3 cellular contexts compared by ENCODE assay signal in the genomic region with DNA sequence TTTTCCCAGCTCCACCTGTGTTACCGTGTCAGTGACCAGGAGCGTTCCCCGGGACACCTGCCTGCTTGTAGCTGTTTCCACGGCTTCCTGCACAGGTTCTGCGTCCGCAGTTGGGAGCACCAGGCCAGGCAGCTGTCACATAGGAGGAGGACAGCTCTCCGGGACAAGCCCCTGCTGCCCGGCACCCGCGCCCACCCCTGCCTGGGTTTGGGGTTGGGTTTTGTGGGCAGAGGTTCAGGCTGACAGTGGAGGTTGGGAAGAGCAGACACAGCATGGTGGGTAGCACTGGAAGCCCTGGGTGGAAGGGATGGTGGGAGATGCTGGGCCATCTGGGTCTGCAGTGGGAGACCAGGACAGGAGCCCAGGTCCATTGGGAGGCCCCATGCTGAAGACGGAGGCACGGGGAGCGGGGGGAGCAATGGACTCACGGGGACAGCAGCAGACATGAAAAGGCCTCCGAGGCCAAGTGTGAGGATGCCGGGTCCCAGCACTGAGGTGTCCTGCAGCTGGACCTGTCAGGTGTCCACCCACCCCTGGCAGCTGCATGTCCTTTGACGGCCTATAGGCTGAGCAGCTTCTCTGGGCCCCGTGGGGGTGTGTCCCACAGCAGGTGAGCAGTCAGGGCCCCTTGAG. TPM values are rescaled to one million over a fixed set of nuclear protein-coding genes. Genes with fewer than 3 reads are reported as not detected.
"Had no signal": no experiment of that assay in that cellular context is flagged by ENCODE, and none has a peak within 500 bp of the region (broad histone marks: within the 10 kb centered on the region; RNA-seq: fewer than 3 reads in every experiment).

No MANE protein-coding gene starts in this region.

RNA-seq across cellular contexts. Expression of a gene that starts 2.8 kb away (rescaled TPM):
- total RNA-seq: RPMI7951, SJSA1 had no signal
- polyA plus RNA-seq: SK-N-SH had no signal
